Comparison of ENCODE assay signal across 32 cellular contexts in genomic region chr6:20921533-20921932, GRCh38.
A peak's percentile ranks its signal among the peaks of the same experiment; 100 is the strongest.
DNase-seq lines count a peak whose midpoint lies in the region; ATAC-seq and TF ChIP-seq lines count a peak whose summit lies in the region.
"Had no signal": no experiment of that assay in that cellular context is flagged by ENCODE, and none has a peak within 500 bp of the region (broad histone marks: within the 10 kb centered on the region; RNA-seq: fewer than 3 reads in every experiment).

No MANE protein-coding gene starts in this region.

- H3K4me3 Mint-ChIP-seq in MCF 10A (ENCODE audit: unreplicated experiment), result no peak overlapping the region
- H3K4me3 Mint-ChIP-seq: activated CD4-positive, alpha-beta memory T cell treated with anti-CD3 and anti-CD28 coated beads, Interleukin-2, amount 10 ng/mL, durations not matched to agents 7 days and 5 days; activated naive CD4-positive, alpha-beta T cell treated with anti-CD3 and anti-CD28 coated beads, Interleukin-2, amount 10 ng/mL, durations not matched to agents 7 days and 5 days; B cell; CD8-positive, alpha-beta T cell; H9; naive thymus-derived CD8-positive, alpha-beta T cell had no signal

- no peak overlapping the region for H3K27ac Mint-ChIP-seq in MCF 10A (ENCODE audit: low read depth, unreplicated experiment)
- H3K27ac Mint-ChIP-seq: activated CD4-positive, alpha-beta memory T cell treated with anti-CD3 and anti-CD28 coated beads, Interleukin-2, amount 10 ng/mL, durations not matched to agents 7 days and 5 days; activated naive CD4-positive, alpha-beta T cell treated with anti-CD3 and anti-CD28 coated beads, Interleukin-2, amount 10 ng/mL, durations not matched to agents 7 days and 5 days; B cell; CD8-positive, alpha-beta T cell; H9 had no signal

- intact Hi-C loops in Right ventricle myocardium superior (cut with DNase I), result no loop called here
- intact Hi-C loops in cardiac septum (cut with DNase I), result no loop called here
- intact Hi-C loops in left ventricle myocardium superior (cut with micrococcal nuclease), result no loop called here
- intact Hi-C loops in MCF 10A (cut with micrococcal nuclease), result no loop called here

- no peak for TF ChIP-seq CTCF in cardiac fibroblast (IDR thresholded peaks at IDR 0.05; ENCODE audit: low read depth, low read length)
- no peak for TF ChIP-seq CTCF in MCF 10A (IDR thresholded peaks at IDR 0.05; ENCODE audit: unreplicated experiment)

- no peaks in the 10 kb centered on the region for H3K4me1 Mint-ChIP-seq in MCF 10A (ENCODE audit: insufficient read depth, unreplicated experiment)
- H3K4me1 Mint-ChIP-seq: activated naive CD4-positive, alpha-beta T cell treated with anti-CD3 and anti-CD28 coated beads, Interleukin-2, amount 10 ng/mL, durations not matched to agents 7 days and 5 days had no signal

- POLR2A ChIA-PET in MCF 10A (lab: Yijun Ruan, JAX), result no interaction called here

- no peak overlapping the region for H3K4me3 ChIP-seq in cardiac fibroblast (replicated peaks in 1 of 2; ENCODE audit: low read depth in 2 of 2, low read length in 2 of 2)
- H3K4me3 ChIP-seq: lung, psoas muscle, upper lobe of left lung had no signal

- H3K36me3 Mint-ChIP-seq in MCF 10A (ENCODE audit: insufficient read depth, unreplicated experiment), result peaks cover 6% of the 10 kb centered on the region

- no TSS peak for BruUV-seq in MCF 10A (replicated peaks; lab: Mats Ljungman, UMichigan)

- H3K9me3 Mint-ChIP-seq in MCF 10A (ENCODE audit: unreplicated experiment), result peaks cover under 1% of the 10 kb centered on the region
- H3K9me3 Mint-ChIP-seq: CD8-positive, alpha-beta T cell; H9 had no signal

- H3K27me3 Mint-ChIP-seq in MCF 10A (ENCODE audit: insufficient read depth, unreplicated experiment), result no peaks in the 10 kb centered on the region
- H3K27me3 Mint-ChIP-seq: activated CD4-positive, alpha-beta memory T cell treated with anti-CD3 and anti-CD28 coated beads, Interleukin-2, amount 10 ng/mL, durations not matched to agents 7 days and 5 days; activated naive CD4-positive, alpha-beta T cell treated with anti-CD3 and anti-CD28 coated beads, Interleukin-2, amount 10 ng/mL, durations not matched to agents 7 days and 5 days; B cell; naive thymus-derived CD8-positive, alpha-beta T cell had no signal

- peak; percentile 57 for ATAC-seq in Right ventricle myocardium superior (ENCODE audit: poor library complexity)
- peak; percentile 67 for ATAC-seq in left ventricle myocardium superior
- ATAC-seq: CD8-positive, alpha-beta T cell; naive thymus-derived CD8-positive, alpha-beta T cell; Panc1; psoas muscle had no signal

- CTCF ChIA-PET in MCF 10A (lab: Yijun Ruan, JAX), result no interaction called here

- DNase-seq in Right ventricle myocardium superior (no peak), cardiac septum (ENCODE audit: low spot score) (no peak), cardiac fibroblast (ENCODE audit: low read depth in 2 of 2) (peak; percentile 55 to 74), left ventricle myocardium superior (no peak), NCI-H2029 treated with DMSO at 0.1 percent for 48 hours (lab: John Stamatoyannopoulos, UW) (no peak), MCF 10A (ENCODE audit: unreplicated experiment) (no peak)
- no peak for DNase-seq in stimulated activated naive CD4-positive, alpha-beta T cell (lab: John Stamatoyannopoulos, UW)
- no peak for DNase-seq in activated CD4-positive, alpha-beta T cell treated with anti-CD3 and anti-CD28 coated beads, Interleukin-2, amount 50 U/mL, for 48 hours
- DNase-seq: 8988T; activated CD4-positive, alpha-beta memory T cell treated with anti-CD3 and anti-CD28 coated beads, Interleukin-2, amount 10 ng/mL, durations not matched to agents 7 days and 5 days; activated CD4-positive, CD25-positive, alpha-beta regulatory T cell treated with anti-CD3 and anti-CD28 coated beads, Interleukin-2, amount 50 U/mL, for 72 hours; activated CD8-positive, alpha-beta memory T cell treated with anti-CD3 and anti-CD28 coated beads, Interleukin-2, amount 50 U/mL, for 4 hours; activated naive CD4-positive, alpha-beta T cell treated with anti-CD3 and anti-CD28 coated beads, Interleukin-2, amount 10 ng/mL, durations not matched to agents 7 days and 5 days; amniotic stem cell; CD8-positive, alpha-beta T cell; EL; H9; head of caudate nucleus; KG1; kidney; naive thymus-derived CD8-positive, alpha-beta T cell; NCI-H1436; NCI-H345; NCI-H774; psoas muscle; SHP77 treated with DMSO at 0.1 percent for 48 hours; stimulated activated CD4-positive, alpha-beta T cell treated with anti-CD3 and anti-CD28 coated beads, Interleukin-15, amount 100 ng/mL, for 24 hours; stimulated activated CD4-positive, alpha-beta T cell treated with anti-CD3 and anti-CD28 coated beads, Interleukin-4, amount 100 ng/mL, for 4 hours; upper lobe of left lung had no signal

Comparison
In these comparisons a context has a peak if more than half of its experiments do, and no peak if none do; other contexts are left out.
1. DNase-seq: peak in cardiac fibroblast (2 of 2); none in Right ventricle myocardium superior (single experiment), cardiac septum (single experiment), left ventricle myocardium superior (single experiment), NCI-H2029 treated with DMSO at 0.1 percent for 48 hours (single experiment), MCF 10A (single experiment), stimulated activated naive CD4-positive, alpha-beta T cell (0 of 6) and activated CD4-positive, alpha-beta T cell treated with anti-CD3 and anti-CD28 coated beads, Interleukin-2, amount 50 U/mL, for 48 hours (0 of 2).